ENCODE assay signal across 1 cellular context in genomic region chr5:80387063-80387768, GRCh38.
TF ChIP-seq lines count a peak whose summit lies in the region.

No MANE protein-coding gene starts in this region.

TF ChIP-seq in K562, 482 proteins besides CTCF, POLR2A, EP300 and RAD21 (continued from another document):
- TF ChIP-seq DEAF1 (CRISPR knock-in tag; IDR thresholded peaks at IDR 0.05) (no peak), MCM5 (IDR thresholded peaks at IDR 0.05; ENCODE audit: low read depth) (no peak), ZNF586 (CRISPR knock-in tag; conservative IDR thresholded peaks at IDR 0.05) (no peak), HDAC6 (IDR thresholded peaks at IDR 0.05; ENCODE audit: low read depth, low read length) (no peak)
- TF ChIP-seq, protein P1, sequence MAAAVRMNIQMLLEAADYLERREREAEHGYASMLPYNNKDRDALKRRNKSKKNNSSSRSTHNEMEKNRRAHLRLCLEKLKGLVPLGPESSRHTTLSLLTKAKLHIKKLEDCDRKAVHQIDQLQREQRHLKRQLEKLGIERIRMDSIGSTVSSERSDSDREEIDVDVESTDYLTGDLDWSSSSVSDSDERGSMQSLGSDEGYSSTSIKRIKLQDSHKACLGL (CRISPR knock-in tag; IDR thresholded peaks at IDR 0.05; ENCODE audit: borderline replicate concordance, poor library complexity, severe bottlenecking) = no peak
